ENCODE assay signal across 12 cellular contexts in genomic region chr18:31810336-31811130, GRCh38. TPM values are rescaled to one million over a fixed set of nuclear protein-coding genes. Genes with fewer than 3 reads are reported as not detected.
"Had no signal": no experiment of that assay in that cellular context is flagged by ENCODE, and none has a peak within 500 bp of the region (broad histone marks: within the 10 kb centered on the region; RNA-seq: fewer than 3 reads in every experiment).

No MANE protein-coding gene starts in this region.

RNA-seq across cellular contexts. Expression of gene SLC25A52, which starts 49.9 kb away (rescaled TPM):
- total RNA-seq: esophagus mucosa, fibroblast of lung, glomerular endothelial cell, heart left ventricle, kidney, left cardiac atrium, left ventricle myocardium superior, omental fat pad, psoas muscle, sciatic nerve, skeletal muscle tissue had no signal
- polyA plus RNA-seq: heart left ventricle, immature natural killer cell had no signal
